Comparison of ENCODE assay signal across 20 cellular contexts in genomic region chr6:70592391-70593117, GRCh38.
"Had no signal": no experiment of that assay in that cellular context is flagged by ENCODE, and none has a peak within 500 bp of the region (broad histone marks: within the 10 kb centered on the region; RNA-seq: fewer than 3 reads in every experiment).

No MANE protein-coding gene starts in this region.

- DNase-seq: activated CD4-positive, alpha-beta memory T cell treated with anti-CD3 and anti-CD28 coated beads for 36 hours; activated naive CD4-positive, alpha-beta T cell; activated naive CD8-positive, alpha-beta T cell treated with anti-CD3 and anti-CD28 coated beads for 36 hours; activated T-cell treated with anti-CD3 and anti-CD28 coated beads for 4 hours; amygdala; central memory CD4-positive, alpha-beta T cell; left cardiac atrium; occipital lobe; posterior cingulate gyrus; retina; stimulated activated CD4-positive, alpha-beta T cell treated with anti-CD3 and anti-CD28 coated beads, Interleukin-2, amount 100 ng/mL, for 24 hours; SW 1271; T-helper 2 cell; testis; WERI-Rb-1 had no signal

- H3K36me3 ChIP-seq: WERI-Rb-1 had no signal

- H3K27ac ChIP-seq: testis, WERI-Rb-1 had no signal

- H3K27me3 ChIP-seq: testis had no signal

- H3K4me1 Mint-ChIP-seq: activated naive CD8-positive, alpha-beta T cell treated with anti-CD3 and anti-CD28 coated beads for 36 hours; brain had no signal

- H3K36me3 Mint-ChIP-seq: natural killer cell treated with Interleukin-12 subunit alpha and Interleukin-12 subunit beta and Interleukin-15 and Interleukin-18, amount 100 ng/mL, for 72 hours had no signal

- H3K9me3 ChIP-seq: testis had no signal

- ATAC-seq: left cardiac atrium; natural killer cell treated with Interleukin-12 subunit alpha and Interleukin-12 subunit beta and Interleukin-15 and Interleukin-18, amount 100 ng/mL, for 72 hours had no signal

- H3K27me3 Mint-ChIP-seq: activated CD4-positive, alpha-beta memory T cell treated with anti-CD3 and anti-CD28 coated beads for 36 hours; activated naive CD8-positive, alpha-beta T cell treated with anti-CD3 and anti-CD28 coated beads for 36 hours; brain; natural killer cell treated with Interleukin-12 subunit alpha and Interleukin-12 subunit beta and Interleukin-15 and Interleukin-18, amount 100 ng/mL, for 72 hours; stimulated activated naive CD8-positive, alpha-beta T cell treated with anti-CD3 and anti-CD28 coated beads, Interleukin-15, Interleukin-2, amounts not matched to agents 100 ng/mL and 50 ng/mL, for 24 hours; type B pancreatic cell had no signal

- H3K4me3 ChIP-seq: testis had no signal

- H3K9me3 Mint-ChIP-seq: activated naive CD8-positive, alpha-beta T cell treated with anti-CD3 and anti-CD28 coated beads for 36 hours; brain; natural killer cell treated with Interleukin-12 subunit alpha and Interleukin-12 subunit beta and Interleukin-15 and Interleukin-18, amount 100 ng/mL, for 72 hours; stimulated activated naive CD8-positive, alpha-beta T cell treated with anti-CD3 and anti-CD28 coated beads, Interleukin-15, Interleukin-2, amounts not matched to agents 100 ng/mL and 50 ng/mL, for 24 hours; type B pancreatic cell had no signal

- H3K27ac Mint-ChIP-seq: activated CD4-positive, alpha-beta memory T cell treated with anti-CD3 and anti-CD28 coated beads for 36 hours; activated naive CD8-positive, alpha-beta T cell treated with anti-CD3 and anti-CD28 coated beads for 36 hours; activated T-helper 1 cell treated with anti-CD3 and anti-CD28 coated beads, Interleukin-12 subunit alpha, Interleukin-12 subunit beta, Interleukin-2, Interleukin-4 antibody, amounts not matched to agents 30 ng/mL and 10 ng/mL and 1 ng/mL, durations not matched to agents 14 hours and 24 hours and 36 hours; natural killer cell treated with Interleukin-12 subunit alpha and Interleukin-12 subunit beta and Interleukin-15 and Interleukin-18, amount 100 ng/mL, for 72 hours; stimulated activated naive CD8-positive, alpha-beta T cell treated with anti-CD3 and anti-CD28 coated beads, Interleukin-15, Interleukin-2, amounts not matched to agents 100 ng/mL and 50 ng/mL, for 24 hours; type B pancreatic cell had no signal

- H3K4me1 ChIP-seq: testis had no signal

- H3K4me3 Mint-ChIP-seq: activated CD4-positive, alpha-beta memory T cell treated with anti-CD3 and anti-CD28 coated beads for 36 hours; activated naive CD8-positive, alpha-beta T cell treated with anti-CD3 and anti-CD28 coated beads for 36 hours; activated T-helper 1 cell treated with anti-CD3 and anti-CD28 coated beads, Interleukin-12 subunit alpha, Interleukin-12 subunit beta, Interleukin-2, Interleukin-4 antibody, amounts not matched to agents 30 ng/mL and 10 ng/mL and 1 ng/mL, durations not matched to agents 14 hours and 24 hours and 36 hours; brain; natural killer cell treated with Interleukin-12 subunit alpha and Interleukin-12 subunit beta and Interleukin-15 and Interleukin-18, amount 100 ng/mL, for 72 hours; stimulated activated naive CD8-positive, alpha-beta T cell treated with anti-CD3 and anti-CD28 coated beads, Interleukin-15, Interleukin-2, amounts not matched to agents 100 ng/mL and 50 ng/mL, for 24 hours; type B pancreatic cell had no signal
